Comparison of ENCODE assay signal across 32 cellular contexts in genomic region chr2:86352932-86353345, GRCh38. TPM values are rescaled to one million over a fixed set of nuclear protein-coding genes. Genes with fewer than 3 reads are reported as not detected.
"Had no signal": no experiment of that assay in that cellular context is flagged by ENCODE, and none has a peak within 500 bp of the region (broad histone marks: within the 10 kb centered on the region; RNA-seq: fewer than 3 reads in every experiment).

No MANE protein-coding gene starts in this region.

- FAIRE-seq: astrocyte, colon had no signal

- H3K36me3 ChIP-seq: esophagus squamous epithelium, gastroesophageal sphincter, WERI-Rb-1 had no signal

- H3K4me3 ChIP-seq: esophagus squamous epithelium, gastroesophageal sphincter had no signal

- H3K9me3 ChIP-seq: esophagus squamous epithelium, gastroesophageal sphincter had no signal

- H3K4me1 ChIP-seq: esophagus squamous epithelium, gastroesophageal sphincter had no signal

- ATAC-seq: activated CD4-positive, CD25-positive, alpha-beta regulatory T cell treated with anti-CD3 and anti-CD28 coated beads, Interleukin-2, amount 50 U/mL, for 24 hours; activated CD8-positive, alpha-beta T cell treated with anti-CD3 and anti-CD28 coated beads for 36 hours; activated naive CD4-positive, alpha-beta T cell treated with anti-CD3 and anti-CD28 coated beads, Interleukin-2, amount 50 U/mL, for 72 hours; activated T-cell treated with anti-CD3 and anti-CD28 coated beads, Interleukin-2, amount 50 U/mL, for 72 hours; effector memory CD8-positive, alpha-beta T cell; gastroesophageal sphincter; T-helper 17 cell had no signal

- H3K27me3 ChIP-seq: gastroesophageal sphincter had no signal

- H3K27ac ChIP-seq: epithelial cell of prostate, esophagus squamous epithelium, gastroesophageal sphincter, WERI-Rb-1 had no signal

- DNase-seq: activated B cell treated with CpG ODN at 0.5 μM for 24 hours; activated CD4-positive, alpha-beta T cell treated with anti-CD3 and anti-CD28 coated beads for 48 hours; activated CD4-positive, alpha-beta T cell treated with anti-CD3 and anti-CD28 coated beads, Interleukin-2, amount 50 U/mL, for 1 hour; activated CD4-positive, alpha-beta T cell treated with anti-CD3 and anti-CD28 coated beads, Interleukin-2, amount 50 U/mL, for 48 hours; activated CD8-positive, alpha-beta memory T cell treated with anti-CD3 and anti-CD28 coated beads for 24 hours; activated CD8-positive, alpha-beta memory T cell treated with anti-CD3 and anti-CD28 coated beads, Interleukin-2, amount 50 U/mL, for 4 hours; activated CD8-positive, alpha-beta T cell treated with anti-CD3 and anti-CD28 coated beads for 36 hours; activated gamma-delta T cell; activated naive CD4-positive, alpha-beta T cell; activated naive CD4-positive, alpha-beta T cell treated with anti-CD3 and anti-CD28 coated beads, Interleukin-2, amount 10 ng/mL, durations not matched to agents 7 days and 5 days; activated naive CD8-positive, alpha-beta T cell treated with anti-CD3 and anti-CD28 coated beads, Interleukin-2, amount 10 ng/mL, durations not matched to agents 7 days and 5 days; activated T-cell treated with anti-CD3 and anti-CD28 coated beads for 4 hours; activated T-cell treated with anti-CD3 and anti-CD28 coated beads, Interleukin-2, amount 50 U/mL, for 24 hours; activated T-cell treated with anti-CD3 and anti-CD28 coated beads, Interleukin-2, amount 50 U/mL, for 72 hours; caudate nucleus; cortex of kidney; dermis blood vessel endothelial cell; effector CD4-positive, alpha-beta T cell; effector memory CD8-positive, alpha-beta T cell; esophagus squamous epithelium; foreskin melanocyte; T-helper 1 cell; T-helper 17 cell; T1000; WERI-Rb-1 had no signal

RNA-seq across cellular contexts. Expression of gene REEP1, which starts 15.5 kb away (rescaled TPM):
- total RNA-seq: activated B cell treated with CpG ODN at 0.5 μM for 24 hours, fibroblast of lung had no signal
